In genomic region chr12:67483871-67484554, GRCh38 we compare ENCODE assay signal across 12 cellular contexts.
DNase-seq lines count a peak whose midpoint lies in the region; ATAC-seq and TF ChIP-seq lines count a peak whose summit lies in the region.
"Had no signal": no experiment of that assay in that cellular context is flagged by ENCODE, and none has a peak within 500 bp of the region (broad histone marks: within the 10 kb centered on the region; RNA-seq: fewer than 3 reads in every experiment).

No MANE protein-coding gene starts in this region.

- no peak overlapping the region for H4K8ac ChIP-seq in neuronal stem cell (ENCODE audit: low read depth, low read length)

- intact Hi-C loops in PC-9 (cut with micrococcal nuclease; ENCODE audit: unreplicated experiment) = loop anchor here (1.0 to 10.0 kb wide), 8 partner anchors 33 to 459 kb away; no protein-coding TSS in a partner anchor

- no peak overlapping the region for H2BK120ac ChIP-seq in neuronal stem cell (ENCODE audit: low read depth, low read length)

- H2BK5ac ChIP-seq in neuronal stem cell (ENCODE audit: low read length) = no peak overlapping the region

- ATAC-seq in GM23338 = no peak
- ATAC-seq: A549 had no signal

- H3K79me2 ChIP-seq in GM23248 (ENCODE audit: insufficient read depth) (no peaks in the 10 kb centered on the region), PC-9 (ENCODE audit: low read depth) (no peaks in the 10 kb centered on the region), GM23338 (replicated peaks; ENCODE audit: insufficient read depth) (no peaks in the 10 kb centered on the region)
- H3K79me2 ChIP-seq: parathyroid adenoma had no signal

- POLR2A ChIA-PET in PC-9 (lab: Charles Lee; ENCODE audit: unreplicated experiment) = interaction anchor here (0.5 to 1.0 kb wide), 9 partner anchors 14 to 900 kb away, joined by 3 to 24 read pairs (median 5); no protein-coding TSS in a partner anchor

- no peak overlapping the region for H3K23ac ChIP-seq in neuronal stem cell (ENCODE audit: low read depth, low read length, poor library complexity)

- H4K20me1 ChIP-seq in GM23248 (ENCODE audit: insufficient read depth) (no peaks in the 10 kb centered on the region), PC-9 (ENCODE audit: insufficient read depth) (no peaks in the 10 kb centered on the region), GM23338 (replicated peaks; ENCODE audit: insufficient read depth) (no peaks in the 10 kb centered on the region)

- BruUV-seq in PC-9 (replicated peaks; lab: Mats Ljungman, UMichigan) = no TSS peak

- H3K27me3 Mint-ChIP-seq in GM23338 (ENCODE audit: insufficient read depth, low read depth, poor library complexity) = peaks cover 2% of the 10 kb centered on the region
- H3K27me3 Mint-ChIP-seq: activated naive CD8-positive, alpha-beta T cell had no signal

- H3K36me3 Mint-ChIP-seq in GM23338 (ENCODE audit: low read depth) = peaks cover 18% of the 10 kb centered on the region

- no peak overlapping the region for H3K18ac ChIP-seq in neuronal stem cell (ENCODE audit: low read length)

- H3K4me1 ChIP-seq in GM23248 (ENCODE audit: insufficient read depth) (peaks cover 12% of the 10 kb centered on the region), PC-9 (replicated peaks; ENCODE audit: insufficient read depth) (peaks cover 62% of the 10 kb centered on the region), neuronal stem cell (ENCODE audit: control insufficient read depth in 2 of 2, insufficient read depth in 1 of 2, low read depth in 1 of 2, low read length in 2 of 2) (peaks cover 0 to 10% of the 10 kb centered on the region in 2 donors), GM23338 (ENCODE audit: insufficient read depth) (no peaks in the 10 kb centered on the region)
- H3K4me1 ChIP-seq: A549, parathyroid adenoma had no signal

- H3K27ac ChIP-seq in GM23248 (no peak overlapping the region), PC-9 (peak overlapping the region; percentile 99), neuronal stem cell (replicated peaks; ENCODE audit: low read length) (no peak overlapping the region), GM23338 (ENCODE audit: low read depth) (no peak overlapping the region)
- H3K27ac ChIP-seq: A549, parathyroid adenoma had no signal

- no peak overlapping the region for H2BK15ac ChIP-seq in neuronal stem cell (ENCODE audit: low read length)

- H3K79me1 ChIP-seq in neuronal stem cell (ENCODE audit: low read depth, low read length) = no peaks in the 10 kb centered on the region

- peaks cover 22% of the 10 kb centered on the region for H3K9me3 Mint-ChIP-seq in GM23338

- TF ChIP-seq CTCF in PC-9 (conservative IDR thresholded peaks at IDR 0.05) (no peak), GM23338 (conservative IDR thresholded peaks at IDR 0.05; ENCODE audit: low read depth in 2 of 2) (no peak)

- peak; percentile 25 for DNase-seq in NOMO-1 treated with DMSO at 0.1 percent for 48 hours (lab: John Stamatoyannopoulos, UW; ENCODE audit: unreplicated experiment)
- no peak for DNase-seq in NOMO-1 (lab: John Stamatoyannopoulos, UW; ENCODE audit: unreplicated experiment in 2 of 2)
- peak; percentile 15 for DNase-seq in GM23248
- DNase-seq in PC-9 = peak; percentile 92 to 100
- no peak for DNase-seq in neuronal stem cell (ENCODE audit: low spot score)
- no peak for DNase-seq in GM23338 (ENCODE audit: low spot score)
- DNase-seq in NCI-H82 (lab: John Stamatoyannopoulos, UW) = no peak
- no peak for DNase-seq in occipital lobe (lab: John Stamatoyannopoulos, UW)
- DNase-seq: Karpas-422 had no signal

- peaks cover 6% of the 10 kb centered on the region; the same call in 2 of the 3 replicates for H3K4me1 Mint-ChIP-seq in GM23338

- H2AK5ac ChIP-seq in neuronal stem cell (ENCODE audit: low read depth, low read length) = no peak overlapping the region

- no peak overlapping the region for H3K14ac ChIP-seq in neuronal stem cell (ENCODE audit: low read length)

- H3K27ac Mint-ChIP-seq in GM23338 = no peak overlapping the region

- H3K9ac ChIP-seq in GM23248 = no peak overlapping the region
- no peak overlapping the region for H3K9ac ChIP-seq in neuronal stem cell (ENCODE audit: low read depth, low read length, poor library complexity)
- H3K9ac ChIP-seq: parathyroid adenoma had no signal

- H3K4me2 ChIP-seq in GM23248 (ENCODE audit: unreplicated experiment) (no peak overlapping the region), PC-9 (peak overlapping the region; percentile 73), neuronal stem cell (ENCODE audit: insufficient read depth, low read length, poor library complexity, severe bottlenecking) (no peak overlapping the region), GM23338 (no peak overlapping the region)
- H3K4me2 ChIP-seq: A549 had no signal

- H3K9me3 ChIP-seq in GM23248 (ENCODE audit: low read depth) (no peaks in the 10 kb centered on the region), PC-9 (ENCODE audit: insufficient read depth, low read depth) (peaks cover 20% of the 10 kb centered on the region), neuronal stem cell (replicated peaks in 1 of 2; ENCODE audit: control insufficient read depth in 2 of 2, insufficient read depth in 1 of 2, low read depth in 1 of 2, low read length in 2 of 2) (peaks cover 4 to 7% of the 10 kb centered on the region in 2 donors)

- H4K91ac ChIP-seq in neuronal stem cell (ENCODE audit: low read depth, low read length, poor library complexity) = no peak overlapping the region

- H3K4ac ChIP-seq in neuronal stem cell (ENCODE audit: low read length) = no peak overlapping the region

- H3K9me2 ChIP-seq in GM23248 (ENCODE audit: insufficient read depth) (no peaks in the 10 kb centered on the region), PC-9 (ENCODE audit: insufficient read depth) (no peaks in the 10 kb centered on the region), GM23338 (ENCODE audit: insufficient read depth) (no peaks in the 10 kb centered on the region)

- 60 to 68% methylated on average over 3 of the region's 3 CpGs for WGBS in GM23248 (ENCODE audit: low coverage in 1 of 2, low lambda C conversion rate in 2 of 2, missing lambda C conversion rate in 2 of 2), 2 experiments
- no CpG with 5 or more reads among the region's 3 CpGs for WGBS in neuronal stem cell (ENCODE audit: extremely low coverage in 2 of 2, insufficient read length in 2 of 2, insufficient replicate concordance in 1 of 2), 2 donors

- no peak overlapping the region for H3K4me3 Mint-ChIP-seq in GM23338
- H3K4me3 Mint-ChIP-seq: activated naive CD8-positive, alpha-beta T cell had no signal

- H2AFZ ChIP-seq in GM23248 = no peak overlapping the region
- H2AFZ ChIP-seq in PC-9 = no peak overlapping the region
- H2AFZ ChIP-seq in neuronal stem cell (ENCODE audit: low read length) = peak overlapping the region; percentile 70
- H2AFZ ChIP-seq in GM23338 = no peak overlapping the region; the same call in 1 of the 2 replicates
- H2AFZ ChIP-seq: parathyroid adenoma had no signal

- in situ Hi-C loops in GM23248 (cut with MboI) = no loop called here

- H3K36me3 ChIP-seq in GM23248 (ENCODE audit: low read depth) (no peaks in the 10 kb centered on the region), PC-9 (ENCODE audit: low read depth) (no peaks in the 10 kb centered on the region; the same call in 1 of the 2 replicates), neuronal stem cell (replicated peaks in 1 of 2; ENCODE audit: control insufficient read depth in 2 of 2, insufficient read depth in 2 of 2, low read length in 2 of 2) (no peaks in the 10 kb centered on the region), GM23338 (ENCODE audit: insufficient read depth) (no peaks in the 10 kb centered on the region)

- H3K27me3 ChIP-seq in GM23248 (replicated peaks; ENCODE audit: insufficient read depth) (no peaks in the 10 kb centered on the region), PC-9 (ENCODE audit: insufficient read depth, low read depth) (no peaks in the 10 kb centered on the region), neuronal stem cell (ENCODE audit: control insufficient read depth in 3 of 3, insufficient read depth in 3 of 3, low read depth in 1 of 3, low read length in 3 of 3) (no peaks in the 10 kb centered on the region), GM23338 (ENCODE audit: insufficient read depth) (no peaks in the 10 kb centered on the region)

- H3F3A ChIP-seq in GM23248 (ENCODE audit: insufficient read depth) = no peaks in the 10 kb centered on the region
- H3F3A ChIP-seq in PC-9 (ENCODE audit: insufficient read depth, low read depth) = peaks cover 53% of the 10 kb centered on the region
- no peaks in the 10 kb centered on the region for H3F3A ChIP-seq in GM23338 (replicated peaks; ENCODE audit: low read depth)

- H3K4me3 ChIP-seq in GM23248 (no peak overlapping the region), PC-9 (peak overlapping the region; percentile 24; the same call in 1 of the 2 replicates), neuronal stem cell (ENCODE audit: low read length in 2 of 2) (no peak overlapping the region), GM23338 (no peak overlapping the region)
- H3K4me3 ChIP-seq: A549 had no signal

- CTCF ChIA-PET in PC-9 (lab: Charles Lee) = interaction anchor here (0.6 to 1.5 kb wide), 4 partner anchors 42 to 579 kb away, joined by 3 to 5 read pairs (median 4); partner anchors contain the start of gene DYRK2

- no peak overlapping the region for H2BK12ac ChIP-seq in neuronal stem cell (ENCODE audit: low read length)

TF ChIP-seq in GM23338, 12 proteins besides CTCF, POLR2A, EP300 and RAD21 (continues in another document):
- TF ChIP-seq ETS1 (IDR thresholded peaks at IDR 0.05) (no peak), ZNF331 (CRISPR knock-in tag; IDR thresholded peaks at IDR 0.05; ENCODE audit: low read depth) (no peak), CREB1 (CRISPR knock-in tag; IDR thresholded peaks at IDR 0.05; ENCODE audit: low read depth) (no peak), EZH2 (IDR thresholded peaks at IDR 0.05; ENCODE audit: low read depth, unreplicated experiment) (no peak), STAT1 (IDR thresholded peaks at IDR 0.05; ENCODE audit: unreplicated experiment) (no peak), POLR2AphosphoS5 (IDR thresholded peaks at IDR 0.05; ENCODE audit: low read depth) (no peak), ZNF114 (CRISPR knock-in tag; IDR thresholded peaks at IDR 0.05) (no peak), EZH2phosphoT487 (IDR thresholded peaks at IDR 0.05; ENCODE audit: unreplicated experiment) (no peak), NANOG (IDR thresholded peaks at IDR 0.05; ENCODE audit: borderline replicate concordance) (no peak), JUNB (IDR thresholded peaks at IDR 0.05; ENCODE audit: unreplicated experiment) (no peak)

Comparison
In these comparisons a context has a peak if more than half of its experiments do, and no peak if none do; other contexts are left out.
1. DNase-seq: peak in NOMO-1 treated with DMSO at 0.1 percent for 48 hours (single experiment), GM23248 (single experiment) and PC-9 (2 of 2); none in NOMO-1 (0 of 2), neuronal stem cell (single experiment), GM23338 (single experiment), NCI-H82 (single experiment) and occipital lobe (single experiment).